Comparison of ENCODE assay signal across 18 cellular contexts in genomic region chr21:16370176-16370575, GRCh38.
DNase-seq lines count a peak whose midpoint lies in the region; ATAC-seq, FAIRE-seq and TF ChIP-seq lines count a peak whose summit lies in the region.
"Had no signal": no experiment of that assay in that cellular context is flagged by ENCODE, and none has a peak within 500 bp of the region (broad histone marks: within the 10 kb centered on the region; RNA-seq: fewer than 3 reads in every experiment).

No MANE protein-coding gene starts in this region.

- H3K36me3 ChIP-seq in bronchial epithelial cell (ENCODE audit: control insufficient read depth, insufficient read depth, low read length): no peaks in the 10 kb centered on the region

- DNase-seq in DMS 273 (lab: John Stamatoyannopoulos, UW; ENCODE audit: unreplicated experiment) (peak; percentile 27), DMS 273 treated with DMSO at 0.1 percent for 48 hours (lab: John Stamatoyannopoulos, UW) (no peak), D341Med (ENCODE audit: low spot score) (peak; percentile 21), NCI-H524 treated with DMSO at 0.1 percent for 48 hours (lab: John Stamatoyannopoulos, UW) (peak; percentile 94), bronchial epithelial cell (ENCODE audit: low read depth) (no peak), mucosa of gallbladder (ENCODE audit: low spot score) (no peak)
- DNase-seq in activated T-cell treated with anti-CD3 and anti-CD28 coated beads, Interleukin-2, amount 50 U/mL, for 72 hours: no peak
- DNase-seq in activated CD8-positive, alpha-beta memory T cell treated with anti-CD3 and anti-CD28 coated beads, Interleukin-2, amount 10 ng/mL, durations not matched to agents 7 days and 5 days: no peak
- DNase-seq: 8988T, DND-41, GDM1, Right ventricle myocardium superior had no signal

- no peak overlapping the region for H3K4me3 Mint-ChIP-seq in activated T-cell treated with anti-CD3 and anti-CD28 coated beads, Interleukin-2, amount 50 U/mL, for 72 hours
- no peak overlapping the region for H3K4me3 Mint-ChIP-seq in activated CD8-positive, alpha-beta memory T cell treated with anti-CD3 and anti-CD28 coated beads, Interleukin-2, amount 10 ng/mL, durations not matched to agents 7 days and 5 days
- H3K4me3 Mint-ChIP-seq: T-helper 1 cell treated with Interleukin-12 subunit alpha and Interleukin-12 subunit beta and Interleukin-4 antibody, amounts not matched to agents 30 μg/mL and 1 μg/mL, for 36 hours had no signal

- FAIRE-seq in bronchial epithelial cell (lab: Jason Lieb, UNC): peak; percentile 90
- FAIRE-seq: GM12892, GM19239, HTR-8/SVneo had no signal

- H3K36me3 Mint-ChIP-seq in activated T-cell treated with anti-CD3 and anti-CD28 coated beads, Interleukin-2, amount 50 U/mL, for 72 hours (ENCODE audit: insufficient read depth in 2 of 2): no peaks in the 10 kb centered on the region
- no peaks in the 10 kb centered on the region for H3K36me3 Mint-ChIP-seq in activated CD8-positive, alpha-beta memory T cell treated with anti-CD3 and anti-CD28 coated beads, Interleukin-2, amount 10 ng/mL, durations not matched to agents 7 days and 5 days

- H3K27me3 ChIP-seq in bronchial epithelial cell (ENCODE audit: control insufficient read depth, insufficient read depth, low read length): no peaks in the 10 kb centered on the region
- H3K27me3 ChIP-seq: BLaER1 treated with 17β-estradiol and CSF1 and Interleukin-3, amounts not matched to agents 10 nM and 100 nM had no signal

- CTCF ChIA-PET in activated CD8-positive, alpha-beta memory T cell treated with anti-CD3 and anti-CD28 coated beads, Interleukin-2, amount 10 ng/mL, durations not matched to agents 7 days and 5 days (lab: Charles Lee): no interaction called here

- H3K4me3 ChIP-seq in bronchial epithelial cell (ENCODE audit: low read depth, low read length): no peak overlapping the region
- H3K4me3 ChIP-seq: BLaER1 treated with 17β-estradiol and CSF1 and Interleukin-3, amounts not matched to agents 10 nM and 100 nM had no signal

- ATAC-seq in activated T-cell treated with anti-CD3 and anti-CD28 coated beads, Interleukin-2, amount 50 U/mL, for 72 hours (replicated peaks in 1 of 2): no peak
- ATAC-seq in activated CD8-positive, alpha-beta memory T cell treated with anti-CD3 and anti-CD28 coated beads, Interleukin-2, amount 10 ng/mL, durations not matched to agents 7 days and 5 days: no peak
- ATAC-seq: Panc1 had no signal

- peaks cover 2 to 3% of the 10 kb centered on the region in 2 donors for H3K9me3 Mint-ChIP-seq in activated T-cell treated with anti-CD3 and anti-CD28 coated beads, Interleukin-2, amount 50 U/mL, for 72 hours
- H3K9me3 Mint-ChIP-seq in activated CD8-positive, alpha-beta memory T cell treated with anti-CD3 and anti-CD28 coated beads, Interleukin-2, amount 10 ng/mL, durations not matched to agents 7 days and 5 days (ENCODE audit: low read depth): peaks cover 2% of the 10 kb centered on the region
- H3K9me3 Mint-ChIP-seq: T-helper 1 cell treated with Interleukin-12 subunit alpha and Interleukin-12 subunit beta and Interleukin-4 antibody, amounts not matched to agents 30 μg/mL and 1 μg/mL, for 36 hours had no signal

- no peaks in the 10 kb centered on the region for H3K27me3 Mint-ChIP-seq in activated T-cell treated with anti-CD3 and anti-CD28 coated beads, Interleukin-2, amount 50 U/mL, for 72 hours (ENCODE audit: low read depth)
- H3K27me3 Mint-ChIP-seq in activated CD8-positive, alpha-beta memory T cell treated with anti-CD3 and anti-CD28 coated beads, Interleukin-2, amount 10 ng/mL, durations not matched to agents 7 days and 5 days: no peaks in the 10 kb centered on the region

- no peak for TF ChIP-seq CTCF in bronchial epithelial cell (IDR thresholded peaks at IDR 0.05; ENCODE audit: insufficient read depth, low read length, severe bottlenecking)

- H3K27ac Mint-ChIP-seq in activated T-cell treated with anti-CD3 and anti-CD28 coated beads, Interleukin-2, amount 50 U/mL, for 72 hours: no peak overlapping the region
- H3K27ac Mint-ChIP-seq in activated CD8-positive, alpha-beta memory T cell treated with anti-CD3 and anti-CD28 coated beads, Interleukin-2, amount 10 ng/mL, durations not matched to agents 7 days and 5 days: no peak overlapping the region
- H3K27ac Mint-ChIP-seq: T-helper 1 cell treated with Interleukin-12 subunit alpha and Interleukin-12 subunit beta and Interleukin-4 antibody, amounts not matched to agents 30 μg/mL and 1 μg/mL, for 36 hours had no signal

- H3K4me1 Mint-ChIP-seq in activated T-cell treated with anti-CD3 and anti-CD28 coated beads, Interleukin-2, amount 50 U/mL, for 72 hours (ENCODE audit: low read depth): no peaks in the 10 kb centered on the region
- no peaks in the 10 kb centered on the region for H3K4me1 Mint-ChIP-seq in activated CD8-positive, alpha-beta memory T cell treated with anti-CD3 and anti-CD28 coated beads, Interleukin-2, amount 10 ng/mL, durations not matched to agents 7 days and 5 days

Comparison
In these comparisons a context has a peak if more than half of its experiments do, and no peak if none do; other contexts are left out.
1. DNase-seq: peak in DMS 273 (single experiment), D341Med (single experiment) and NCI-H524 treated with DMSO at 0.1 percent for 48 hours (single experiment); none in DMS 273 treated with DMSO at 0.1 percent for 48 hours (single experiment), bronchial epithelial cell (single experiment), activated T-cell treated with anti-CD3 and anti-CD28 coated beads, Interleukin-2, amount 50 U/mL, for 72 hours (0 of 2), mucosa of gallbladder (single experiment) and activated CD8-positive, alpha-beta memory T cell treated with anti-CD3 and anti-CD28 coated beads, Interleukin-2, amount 10 ng/mL, durations not matched to agents 7 days and 5 days (single experiment).